ENCODE assay signal across 15 cellular contexts in the genomic region with DNA sequence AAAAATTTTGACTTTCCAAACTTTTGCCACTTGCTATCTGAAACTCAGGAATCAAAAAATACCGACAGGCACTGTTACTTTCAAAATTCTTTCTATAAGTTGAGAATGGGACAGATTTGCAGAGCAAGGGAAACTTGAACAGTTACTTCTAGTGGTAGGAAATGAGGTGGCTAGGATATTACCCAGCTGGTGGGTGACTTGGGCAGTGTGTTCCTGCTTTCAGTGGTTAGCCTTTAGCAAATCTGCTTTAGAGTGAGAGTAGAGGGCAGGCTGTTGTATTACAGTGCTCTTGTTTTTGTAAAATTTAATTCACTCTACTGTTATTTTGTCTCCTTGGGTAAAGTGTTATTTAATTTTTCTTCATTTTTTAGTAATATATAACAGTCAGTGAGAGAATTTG. TPM values are rescaled to one million over a fixed set of nuclear protein-coding genes. Genes with fewer than 3 reads are reported as not detected.
DNase-seq lines count a peak whose midpoint lies in the region; ATAC-seq and TF ChIP-seq lines count a peak whose summit lies in the region.
"Had no signal": no experiment of that assay in that cellular context is flagged by ENCODE, and none has a peak within 500 bp of the region (broad histone marks: within the 10 kb centered on the region; RNA-seq: fewer than 3 reads in every experiment).

No MANE protein-coding gene starts in this region.

- no peaks in the 10 kb centered on the region for H3K27me3 ChIP-seq in tibial nerve
- no peaks in the 10 kb centered on the region for H3K27me3 ChIP-seq in CD4-positive, alpha-beta T cell (ENCODE audit: control insufficient read depth, insufficient read depth, low read length)

- H3K9me3 ChIP-seq in tibial nerve: no peaks in the 10 kb centered on the region
- no peaks in the 10 kb centered on the region for H3K9me3 ChIP-seq in CD4-positive, alpha-beta T cell (ENCODE audit: control insufficient read depth, low read length)

- CTCF ChIA-PET in activated naive CD4-positive, alpha-beta T cell treated with anti-CD3 and anti-CD28 coated beads for 36 hours (lab: Charles Lee): no interaction called here
- CTCF ChIA-PET in CD4-positive, alpha-beta T cell (lab: Charles Lee): no interaction called here

- peaks cover 0 to 45% (median 0%) of the 10 kb centered on the region in 3 donors for H3K36me3 ChIP-seq in tibial nerve

- no peaks in the 10 kb centered on the region for H3K27me3 Mint-ChIP-seq in activated naive CD4-positive, alpha-beta T cell treated with anti-CD3 and anti-CD28 coated beads, Interleukin-2, amount 50 U/mL, for 24 hours
- no peaks in the 10 kb centered on the region for H3K27me3 Mint-ChIP-seq in activated naive CD4-positive, alpha-beta T cell treated with anti-CD3 and anti-CD28 coated beads for 36 hours (ENCODE audit: low read depth)
- no peaks in the 10 kb centered on the region for H3K27me3 Mint-ChIP-seq in CD4-positive, alpha-beta T cell
- no peaks in the 10 kb centered on the region for H3K27me3 Mint-ChIP-seq in type B pancreatic cell
- H3K27me3 Mint-ChIP-seq: stimulated activated memory B cell treated with anti-CD40 and anti-IgM and Interleukin-4, amounts not matched to agents 10 μg/mL and 1 μg/mL and 100 μg/mL, for 72 hours had no signal

- TF ChIP-seq CTCF in tibial nerve (IDR thresholded peaks at IDR 0.05) (no peak), type B pancreatic cell (conservative IDR thresholded peaks at IDR 0.05) (no peak)
- TF ChIP-seq CTCF in CD4-positive, alpha-beta T cell (IDR thresholded peaks at IDR 0.05): no peak

- no peak for TF ChIP-seq EP300 in tibial nerve (IDR thresholded peaks at IDR 0.05)

- ATAC-seq in HG02852 (IDR thresholded peaks at IDR 0.05; ENCODE audit: unreplicated experiment): peak; percentile 66
- ATAC-seq in CD4-positive, alpha-beta T cell (ENCODE audit: poor library complexity): no peak
- ATAC-seq: stimulated activated memory B cell treated with anti-CD40 and anti-IgM and Interleukin-4, amounts not matched to agents 10 μg/mL and 1 μg/mL and 100 μg/mL, for 72 hours had no signal

- POLR2A ChIA-PET in CD4-positive, alpha-beta T cell (lab: Charles Lee): no interaction called here

- peak overlapping the region in 3 of 4 donors; percentile 18 to 78 (median 57) for H3K27ac ChIP-seq in tibial nerve
- no peak overlapping the region for H3K27ac ChIP-seq in CD4-positive, alpha-beta T cell (ENCODE audit: low read depth, low read length)

- H3K27ac Mint-ChIP-seq in activated naive CD4-positive, alpha-beta T cell treated with anti-CD3 and anti-CD28 coated beads, Interleukin-2, amount 50 U/mL, for 24 hours: peak overlapping the region; percentile 59
- H3K27ac Mint-ChIP-seq in activated naive CD4-positive, alpha-beta T cell treated with anti-CD3 and anti-CD28 coated beads for 36 hours: no peak overlapping the region
- no peak overlapping the region for H3K27ac Mint-ChIP-seq in CD4-positive, alpha-beta T cell
- H3K27ac Mint-ChIP-seq in type B pancreatic cell: no peak overlapping the region
- H3K27ac Mint-ChIP-seq: nephron progenitor cell; stimulated activated memory B cell treated with anti-CD40 and anti-IgM and Interleukin-4, amounts not matched to agents 10 μg/mL and 1 μg/mL and 100 μg/mL, for 72 hours had no signal

- intact Hi-C loops in activated naive CD4-positive, alpha-beta T cell treated with anti-CD3 and anti-CD28 coated beads for 36 hours (cut with micrococcal nuclease): loop anchor here (1.0 kb wide), 1 partner anchor 43 kb away; no protein-coding TSS in a partner anchor
- intact Hi-C loops in CD4-positive, alpha-beta T cell (cut with DNase I, micrococcal nuclease): no loop called here

- TF ChIP-seq POLR2A in tibial nerve (IDR thresholded peaks at IDR 0.05): no peak

- no peak for DNase-seq in activated naive CD4-positive, alpha-beta T cell treated with anti-CD3 and anti-CD28 coated beads for 36 hours
- DNase-seq in MV-4-11 (lab: John Stamatoyannopoulos, UW) (peak; percentile 33), tibial nerve (ENCODE audit: low spot score in 2 of 2) (no peak), NCI-H524 (lab: John Stamatoyannopoulos, UW) (no peak), type B pancreatic cell (ENCODE audit: extremely low spot score, unreplicated experiment) (no peak)
- no peak for DNase-seq in CD4-positive, alpha-beta T cell
- DNase-seq: ACHN, activated T-cell treated with anti-CD3 and anti-CD28 coated beads for 4 hours, DMS79, islet precursor cell, NCI-H187, nephron progenitor cell had no signal

- no peak overlapping the region for H3K4me3 Mint-ChIP-seq in activated naive CD4-positive, alpha-beta T cell treated with anti-CD3 and anti-CD28 coated beads, Interleukin-2, amount 50 U/mL, for 24 hours
- H3K4me3 Mint-ChIP-seq in activated naive CD4-positive, alpha-beta T cell treated with anti-CD3 and anti-CD28 coated beads for 36 hours: no peak overlapping the region
- no peak overlapping the region for H3K4me3 Mint-ChIP-seq in CD4-positive, alpha-beta T cell
- no peak overlapping the region for H3K4me3 Mint-ChIP-seq in type B pancreatic cell
- H3K4me3 Mint-ChIP-seq: nephron progenitor cell; stimulated activated memory B cell treated with anti-CD40 and anti-IgM and Interleukin-4, amounts not matched to agents 10 μg/mL and 1 μg/mL and 100 μg/mL, for 72 hours had no signal

- H3K36me3 Mint-ChIP-seq in activated naive CD4-positive, alpha-beta T cell treated with anti-CD3 and anti-CD28 coated beads, Interleukin-2, amount 50 U/mL, for 24 hours: peaks cover 10% of the 10 kb centered on the region
- H3K36me3 Mint-ChIP-seq in activated naive CD4-positive, alpha-beta T cell treated with anti-CD3 and anti-CD28 coated beads for 36 hours (ENCODE audit: low read depth): peaks cover 16% of the 10 kb centered on the region
- H3K36me3 Mint-ChIP-seq in CD4-positive, alpha-beta T cell (ENCODE audit: low read depth): peaks cover 89% of the 10 kb centered on the region
- peaks cover 44% of the 10 kb centered on the region for H3K36me3 Mint-ChIP-seq in type B pancreatic cell

- no peak overlapping the region for H3K4me3 ChIP-seq in tibial nerve

- WGBS in tibial nerve, 2 donors: 89 to 93% methylated on average over 1 of the region's 1 CpG

- H3K9me3 Mint-ChIP-seq in activated naive CD4-positive, alpha-beta T cell treated with anti-CD3 and anti-CD28 coated beads, Interleukin-2, amount 50 U/mL, for 24 hours: no peaks in the 10 kb centered on the region
- H3K9me3 Mint-ChIP-seq in activated naive CD4-positive, alpha-beta T cell treated with anti-CD3 and anti-CD28 coated beads for 36 hours: no peaks in the 10 kb centered on the region
- H3K9me3 Mint-ChIP-seq in CD4-positive, alpha-beta T cell: no peaks in the 10 kb centered on the region
- no peaks in the 10 kb centered on the region for H3K9me3 Mint-ChIP-seq in type B pancreatic cell
- H3K9me3 Mint-ChIP-seq: stimulated activated memory B cell treated with anti-CD40 and anti-IgM and Interleukin-4, amounts not matched to agents 10 μg/mL and 1 μg/mL and 100 μg/mL, for 72 hours had no signal

- peaks cover 6% of the 10 kb centered on the region for H3K4me1 Mint-ChIP-seq in activated naive CD4-positive, alpha-beta T cell treated with anti-CD3 and anti-CD28 coated beads, Interleukin-2, amount 50 U/mL, for 24 hours
- no peaks in the 10 kb centered on the region for H3K4me1 Mint-ChIP-seq in activated naive CD4-positive, alpha-beta T cell treated with anti-CD3 and anti-CD28 coated beads for 36 hours (ENCODE audit: low read depth)
- peaks cover 5% of the 10 kb centered on the region for H3K4me1 Mint-ChIP-seq in CD4-positive, alpha-beta T cell (ENCODE audit: low read depth)
- H3K4me1 Mint-ChIP-seq in type B pancreatic cell (ENCODE audit: unreplicated experiment): no peaks in the 10 kb centered on the region
- H3K4me1 Mint-ChIP-seq: stimulated activated memory B cell treated with anti-CD40 and anti-IgM and Interleukin-4, amounts not matched to agents 10 μg/mL and 1 μg/mL and 100 μg/mL, for 72 hours had no signal

- peaks cover 0 to 31% (median 3%) of the 10 kb centered on the region in 4 donors for H3K4me1 ChIP-seq in tibial nerve

RNA-seq across cellular contexts. Expression of gene ROPN1L, which starts 40.2 kb away (rescaled TPM):
- total RNA-seq in activated naive CD4-positive, alpha-beta T cell treated with anti-CD3 and anti-CD28 coated beads for 36 hours: not detected
- total RNA-seq in tibial nerve (under 1 TPM in 1 of 4 donors, not detected in 3; 0.98 TPM), type B pancreatic cell (ENCODE audit: low replicate concordance) (0.29 and 2.0 TPM in 2 replicates)
- under 1 TPM; 0.42 to 0.58 TPM for total RNA-seq in CD4-positive, alpha-beta T cell

RNA-seq across cellular contexts. Expression of gene MARCHF6, which starts 48.0 kb away (rescaled TPM):
- total RNA-seq in activated naive CD4-positive, alpha-beta T cell treated with anti-CD3 and anti-CD28 coated beads for 36 hours: 10 to 100 TPM; 72.5 to 76.8 TPM
- total RNA-seq in tibial nerve: 100 to 1,000 TPM in 2 of 4 donors, 10 to 100 TPM in 2; 70.2 to 127 (median 110) TPM
- total RNA-seq in CD4-positive, alpha-beta T cell: 100 to 1,000 TPM; 176 to 182 TPM
- total RNA-seq in type B pancreatic cell (ENCODE audit: low replicate concordance): 132 and 199 TPM in 2 replicates
